In the genomic region with DNA sequence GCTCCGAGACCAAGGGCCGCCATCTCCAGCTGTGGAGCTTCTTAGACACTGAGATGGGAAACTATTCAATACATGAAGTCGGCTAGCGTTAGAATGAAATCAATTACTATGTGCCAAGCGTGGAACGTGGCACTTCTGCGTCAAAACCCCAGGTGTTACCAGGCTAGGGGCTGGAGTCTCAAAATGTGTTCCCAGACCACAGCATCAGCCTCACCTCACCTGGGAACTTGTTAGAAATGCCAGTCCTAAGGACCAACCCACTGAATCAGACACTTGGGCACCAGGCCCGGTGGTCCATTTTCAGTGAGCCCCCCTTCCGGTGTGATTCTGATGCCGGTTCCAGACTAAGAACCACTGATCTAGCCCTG, we compare ENCODE assay signal across 8 cellular contexts. TPM values are rescaled to one million over a fixed set of nuclear protein-coding genes. Genes with fewer than 3 reads are reported as not detected.
A peak's percentile ranks its signal among the peaks of the same experiment; 100 is the strongest.
DNase-seq lines count a peak whose midpoint lies in the region; ATAC-seq, FAIRE-seq and TF ChIP-seq lines count a peak whose summit lies in the region.

No MANE protein-coding gene starts in this region.

- ATAC-seq in lower lobe of right lung (no peak), HG02938 (IDR thresholded peaks at IDR 0.05; ENCODE audit: unreplicated experiment) (no peak)

- TF ChIP-seq POLR2A in thyroid gland (IDR thresholded peaks at IDR 0.05) = no peak

- H3K27me3 Mint-ChIP-seq in activated CD4-positive, alpha-beta T cell treated with anti-CD3 and anti-CD28 coated beads, Interleukin-2, amount 10 ng/mL, durations not matched to agents 24 days and 14 days = no peaks in the 10 kb centered on the region

- in situ Hi-C loops in astrocyte of the spinal cord (cut with HindIII; ENCODE audit: low sequenced_read_pairs) = no loop called here

- no peaks in the 10 kb centered on the region for H3K9me3 Mint-ChIP-seq in activated CD4-positive, alpha-beta T cell treated with anti-CD3 and anti-CD28 coated beads, Interleukin-2, amount 10 ng/mL, durations not matched to agents 24 days and 14 days

- H3K36me3 ChIP-seq in lower lobe of right lung (peaks cover 33% of the 10 kb centered on the region), thyroid gland (no peaks in the 10 kb centered on the region)

- H3K4me3 Mint-ChIP-seq in activated CD4-positive, alpha-beta T cell treated with anti-CD3 and anti-CD28 coated beads, Interleukin-2, amount 10 ng/mL, durations not matched to agents 24 days and 14 days = peak overlapping the region; percentile 88

- no peaks in the 10 kb centered on the region for H3K27me3 ChIP-seq in lower lobe of right lung (ENCODE audit: low read depth)
- no peaks in the 10 kb centered on the region for H3K27me3 ChIP-seq in thyroid gland

- H3K4me1 Mint-ChIP-seq in activated CD4-positive, alpha-beta T cell treated with anti-CD3 and anti-CD28 coated beads, Interleukin-2, amount 10 ng/mL, durations not matched to agents 24 days and 14 days = peaks cover 41% of the 10 kb centered on the region

- H3K4me3 ChIP-seq in astrocyte of the spinal cord (ENCODE audit: low read depth, low read length) (peak overlapping the region; percentile 33), lower lobe of right lung (peak overlapping the region; percentile 85), thyroid gland (replicated peaks in 1 of 3) (peak overlapping the region in 1 of 3 donors; percentile 89)

- H3K9me3 ChIP-seq in lower lobe of right lung (no peaks in the 10 kb centered on the region), thyroid gland (no peaks in the 10 kb centered on the region)

- FAIRE-seq in HTR-8/SVneo (lab: Jason Lieb, UNC) = no peak

- H3K36me3 Mint-ChIP-seq in activated CD4-positive, alpha-beta T cell treated with anti-CD3 and anti-CD28 coated beads, Interleukin-2, amount 10 ng/mL, durations not matched to agents 24 days and 14 days (ENCODE audit: low read depth) = peaks cover 44% of the 10 kb centered on the region

- TF ChIP-seq CTCF in astrocyte of the spinal cord (IDR thresholded peaks at IDR 0.05; ENCODE audit: low read depth, low read length) = no peak
- TF ChIP-seq CTCF in lower lobe of right lung (IDR thresholded peaks at IDR 0.05) = no peak
- TF ChIP-seq CTCF in thyroid gland (IDR thresholded peaks at IDR 0.05) = no peak

- peak; percentile 63 for DNase-seq in activated CD4-positive, alpha-beta T cell treated with anti-CD3 and anti-CD28 coated beads, Interleukin-2, amount 10 ng/mL, durations not matched to agents 24 days and 14 days
- DNase-seq in activated CD4-positive, alpha-beta T cell treated with anti-CD3 and anti-CD28 coated beads, Interleukin-2, amount 50 U/mL, for 1 hour = no peak
- DNase-seq in astrocyte of the spinal cord (ENCODE audit: low read depth, low spot score) (no peak), lower lobe of right lung (no peak), thyroid gland (no peak), HTR-8/SVneo (ENCODE audit: insufficient read length, low spot score) (no peak), NCI-H1436 (lab: John Stamatoyannopoulos, UW) (no peak)

- H3K4me1 ChIP-seq in lower lobe of right lung (peaks cover 57% of the 10 kb centered on the region), thyroid gland (peaks cover 54 to 64% of the 10 kb centered on the region in 2 donors)

- H3K27ac ChIP-seq in lower lobe of right lung (peak overlapping the region; percentile 100), thyroid gland (peak overlapping the region; percentile 100)

- intact Hi-C loops in activated CD4-positive, alpha-beta T cell treated with anti-CD3 and anti-CD28 coated beads, Interleukin-2, amount 10 ng/mL, durations not matched to agents 24 days and 14 days (cut with micrococcal nuclease) = loop anchor here (10.0 kb wide), 1 partner anchor 1264 kb away; the partner anchor contains the start of gene RNF10
- intact Hi-C loops in lower lobe of right lung (cut with DNase I) (no loop called here), thyroid gland (cut with DNase I) (no loop called here)

- WGBS in thyroid gland, 2 donors = 74 to 81% methylated on average over 7 to 10 of the region's 10 CpGs

- peak overlapping the region; percentile 88 for H3K27ac Mint-ChIP-seq in activated CD4-positive, alpha-beta T cell treated with anti-CD3 and anti-CD28 coated beads, Interleukin-2, amount 10 ng/mL, durations not matched to agents 24 days and 14 days

RNA-seq across cellular contexts. Expression of gene SETD1B, which starts 5.0 kb away (rescaled TPM):
- total RNA-seq in activated CD4-positive, alpha-beta T cell treated with anti-CD3 and anti-CD28 coated beads, Interleukin-2, amount 10 ng/mL, durations not matched to agents 24 days and 14 days = 26.6 and 29.2 TPM in 2 replicates
- total RNA-seq in lower lobe of right lung = 19.7 TPM
- 10 to 100 TPM in 3 of 4 donors, 1 to 10 TPM in 1; 7.3 to 16.5 (median 11.7) TPM for total RNA-seq in thyroid gland

RNA-seq across cellular contexts. Expression of gene RHOF, which starts 5.3 kb away (rescaled TPM):
- total RNA-seq in activated CD4-positive, alpha-beta T cell treated with anti-CD3 and anti-CD28 coated beads, Interleukin-2, amount 10 ng/mL, durations not matched to agents 24 days and 14 days = 107 and 114 TPM in 2 replicates
- 28.7 TPM for total RNA-seq in lower lobe of right lung
- 100 to 1,000 TPM in 1 of 4 donors, 10 to 100 TPM in 3; 22.8 to 105 (median 69.9) TPM for total RNA-seq in thyroid gland

RNA-seq across cellular contexts. Expression of gene HPD, which starts 59.9 kb away (rescaled TPM):
- total RNA-seq in activated CD4-positive, alpha-beta T cell treated with anti-CD3 and anti-CD28 coated beads, Interleukin-2, amount 10 ng/mL, durations not matched to agents 24 days and 14 days = not detected in 2 replicates
- total RNA-seq in lower lobe of right lung (2.5 TPM), thyroid gland (1 to 10 TPM in 1 of 4 donors, under 1 TPM in 2, not detected in 1; 0.39 to 1.2 (median 0.78) TPM)
